Comparison of ENCODE assay signal across 9 cellular contexts in the genomic region with DNA sequence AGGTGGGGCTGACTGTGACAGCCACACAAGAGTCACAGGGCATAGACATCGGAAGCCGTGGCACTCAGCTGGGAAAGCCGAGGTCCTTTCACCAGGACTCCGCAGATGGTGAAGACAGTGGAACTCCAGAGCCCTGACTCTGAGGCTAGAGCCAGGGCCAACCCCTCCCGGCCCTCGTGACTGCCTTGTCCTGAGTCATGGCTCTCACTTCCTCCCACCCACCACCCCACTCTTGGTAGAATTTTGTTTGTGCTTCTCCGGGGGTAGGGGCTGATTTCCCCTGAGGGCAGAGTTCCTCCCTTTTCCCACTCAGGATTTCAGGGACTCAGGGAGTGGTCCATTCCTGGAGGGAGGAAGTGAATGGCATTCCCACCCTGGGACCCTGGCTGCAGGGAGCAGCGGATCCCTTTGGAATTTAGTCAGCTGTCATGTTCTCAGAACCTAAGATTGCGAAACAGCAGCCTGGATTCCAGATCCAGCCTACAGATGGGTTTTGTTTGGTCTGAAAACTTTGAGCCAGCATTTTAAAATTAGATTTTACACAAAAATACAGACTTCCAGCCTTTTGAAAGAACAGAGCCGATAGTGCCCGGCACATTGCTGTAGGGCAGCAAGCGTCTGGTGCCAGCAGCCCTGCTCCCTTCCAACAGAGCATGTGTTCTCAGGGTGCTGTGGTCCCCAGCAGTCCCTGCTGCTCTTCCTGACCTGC. TPM values are rescaled to one million over a fixed set of nuclear protein-coding genes. Genes with fewer than 3 reads are reported as not detected.
A peak's percentile ranks its signal among the peaks of the same experiment; 100 is the strongest.
DNase-seq lines count a peak whose midpoint lies in the region; ATAC-seq and TF ChIP-seq lines count a peak whose summit lies in the region.
"Had no signal": no experiment of that assay in that cellular context is flagged by ENCODE, and none has a peak within 500 bp of the region (broad histone marks: within the 10 kb centered on the region; RNA-seq: fewer than 3 reads in every experiment).

No MANE protein-coding gene starts in this region.

- WGBS in GM23248 (ENCODE audit: low coverage in 1 of 2, low lambda C conversion rate in 2 of 2, missing lambda C conversion rate in 2 of 2), 2 experiments: 4 to 5% methylated on average over 12 of the region's 12 CpGs
- WGBS in heart left ventricle, 4 donors: 26 to 63% (median 53%) methylated on average over 12 of the region's 12 CpGs

- H3K9me2 ChIP-seq in GM23248 (ENCODE audit: insufficient read depth): no peaks in the 10 kb centered on the region

- H3F3A ChIP-seq in GM23248 (ENCODE audit: insufficient read depth): peaks cover 14% of the 10 kb centered on the region; the same call in 1 of the 2 replicates

- peaks cover 15% of the 10 kb centered on the region for H3K4me1 Mint-ChIP-seq in activated T-helper 2 cell treated with anti-CD3 and anti-CD28 coated beads, Interferon-gamma antibody, Interleukin-2, Interleukin-4, amounts not matched to agents 10 μg/mL and 5 μg/mL and 100 μg/mL, durations not matched to agents 14 hours and 24 hours and 36 hours (ENCODE audit: low read depth)
- H3K4me1 Mint-ChIP-seq: IgD-negative memory B cell had no signal

- H3K4me2 ChIP-seq in GM23248 (ENCODE audit: unreplicated experiment): peak overlapping the region; percentile 85

- no peak for TF ChIP-seq CTCF in heart left ventricle (IDR thresholded peaks at IDR 0.05)

- H3K9me3 ChIP-seq in GM23248 (ENCODE audit: low read depth): no peaks in the 10 kb centered on the region
- H3K9me3 ChIP-seq in heart left ventricle: no peaks in the 10 kb centered on the region

- no peaks in the 10 kb centered on the region for H3K27me3 Mint-ChIP-seq in activated T-helper 2 cell treated with anti-CD3 and anti-CD28 coated beads, Interferon-gamma antibody, Interleukin-2, Interleukin-4, amounts not matched to agents 10 μg/mL and 5 μg/mL and 100 μg/mL, durations not matched to agents 14 hours and 24 hours and 36 hours (ENCODE audit: low read depth)
- H3K27me3 Mint-ChIP-seq: IgD-negative memory B cell had no signal

- H3K36me3 ChIP-seq in GM23248 (ENCODE audit: low read depth) (no peaks in the 10 kb centered on the region), heart left ventricle (peaks cover 0 to 95% (median 84%) of the 10 kb centered on the region in 9 donors)

- peak overlapping the region; percentile 56 for H3K4me3 ChIP-seq in GM23248
- peak overlapping the region in 4 of 12 donors; percentile 2 to 22 (median 6) for H3K4me3 ChIP-seq in heart left ventricle

- H3K27ac ChIP-seq in GM23248: peak overlapping the region; percentile 72
- peak overlapping the region; percentile 69 to 94 (median 85) for H3K27ac ChIP-seq in heart left ventricle

- H4K20me1 ChIP-seq in GM23248 (ENCODE audit: insufficient read depth): no peaks in the 10 kb centered on the region

- peaks cover 27% of the 10 kb centered on the region for H3K36me3 Mint-ChIP-seq in activated T-helper 2 cell treated with anti-CD3 and anti-CD28 coated beads, Interferon-gamma antibody, Interleukin-2, Interleukin-4, amounts not matched to agents 10 μg/mL and 5 μg/mL and 100 μg/mL, durations not matched to agents 14 hours and 24 hours and 36 hours (ENCODE audit: low read depth)

- peak; percentile 74 to 92 (median 89) for ATAC-seq in heart left ventricle
- ATAC-seq in sciatic nerve: peak; percentile 96
- ATAC-seq in GM21423 (IDR thresholded peaks at IDR 0.05; ENCODE audit: unreplicated experiment): no peak

- TF ChIP-seq POLR2A in heart left ventricle (IDR thresholded peaks at IDR 0.05): peak in 1 of 2 donors; percentile 22

- H3K79me2 ChIP-seq in GM23248 (ENCODE audit: insufficient read depth): no peaks in the 10 kb centered on the region

- peak overlapping the region; percentile 36 for H3K27ac Mint-ChIP-seq in activated T-helper 2 cell treated with anti-CD3 and anti-CD28 coated beads, Interferon-gamma antibody, Interleukin-2, Interleukin-4, amounts not matched to agents 10 μg/mL and 5 μg/mL and 100 μg/mL, durations not matched to agents 14 hours and 24 hours and 36 hours
- H3K27ac Mint-ChIP-seq: IgD-negative memory B cell had no signal

- intact Hi-C loops in activated T-helper 2 cell treated with anti-CD3 and anti-CD28 coated beads, Interferon-gamma antibody, Interleukin-2, Interleukin-4, amounts not matched to agents 10 μg/mL and 5 μg/mL and 100 μg/mL, durations not matched to agents 14 hours and 24 hours and 36 hours (cut with micrococcal nuclease): loop anchor here (1.0 kb wide), 1 partner anchor 10 kb away; no protein-coding TSS in a partner anchor
- intact Hi-C loops in heart left ventricle (cut with DNase I): loop anchor here in 3 of 10 donors (5.0 to 10.0 kb wide), 3 partner anchors 47 to 75 kb away; a partner anchor contains a TSS
- intact Hi-C loops in sciatic nerve (cut with DNase I): no loop called here

- H3K4me3 Mint-ChIP-seq in activated T-helper 2 cell treated with anti-CD3 and anti-CD28 coated beads, Interferon-gamma antibody, Interleukin-2, Interleukin-4, amounts not matched to agents 10 μg/mL and 5 μg/mL and 100 μg/mL, durations not matched to agents 14 hours and 24 hours and 36 hours (ENCODE audit: low read depth): no peak overlapping the region
- H3K4me3 Mint-ChIP-seq: IgD-negative memory B cell had no signal

- no peaks in the 10 kb centered on the region for H3K27me3 ChIP-seq in GM23248 (replicated peaks; ENCODE audit: insufficient read depth)
- H3K27me3 ChIP-seq in heart left ventricle: no peaks in the 10 kb centered on the region

- in situ Hi-C loops in GM23248 (cut with MboI): no loop called here

- H3K9me3 Mint-ChIP-seq in activated T-helper 2 cell treated with anti-CD3 and anti-CD28 coated beads, Interferon-gamma antibody, Interleukin-2, Interleukin-4, amounts not matched to agents 10 μg/mL and 5 μg/mL and 100 μg/mL, durations not matched to agents 14 hours and 24 hours and 36 hours: no peaks in the 10 kb centered on the region
- H3K9me3 Mint-ChIP-seq: IgD-negative memory B cell had no signal

- peaks cover 16% of the 10 kb centered on the region for H3K4me1 ChIP-seq in GM23248 (ENCODE audit: insufficient read depth)
- peaks cover 6 to 52% (median 30%) of the 10 kb centered on the region in 12 donors for H3K4me1 ChIP-seq in heart left ventricle

- DNase-seq in GM23248: peak; percentile 91
- no peak for DNase-seq in activated T-helper 2 cell treated with anti-CD3 and anti-CD28 coated beads, Interferon-gamma antibody, Interleukin-2, Interleukin-4, amounts not matched to agents 10 μg/mL and 5 μg/mL and 100 μg/mL, durations not matched to agents 14 hours and 24 hours and 36 hours (ENCODE audit: low spot score)
- DNase-seq in heart left ventricle: peak; percentile 79 to 92 (median 86)
- DNase-seq in sciatic nerve (ENCODE audit: low spot score): peak; percentile 86
- DNase-seq in DMS153 treated with DMSO at 0.1 percent for 48 hours (lab: John Stamatoyannopoulos, UW; ENCODE audit: unreplicated experiment): no peak
- DNase-seq in NCI-H1436 treated with DMSO at 0.1 percent for 48 hours (lab: John Stamatoyannopoulos, UW): no peak
- DNase-seq in NCI-H82 treated with DMSO at 0.1 percent for 48 hours (lab: John Stamatoyannopoulos, UW; ENCODE audit: unreplicated experiment): no peak

- peak overlapping the region; percentile 62 for H3K9ac ChIP-seq in GM23248

- H2AFZ ChIP-seq in GM23248: peak overlapping the region; percentile 78

RNA-seq across cellular contexts. Expression of a gene that starts 50.7 kb away (rescaled TPM):
- 9.0 and 11.6 TPM in 2 replicates for total RNA-seq in GM23248 (2014; rRNA removed; shearing (Covaris generic))
- polyA plus RNA-seq in GM23248 (2016; fragmentation: Nextera tagmentation; extraction: Ambion mirVana) (15.9 and 17.6 TPM in 2 replicates), heart left ventricle (10 to 100 TPM; 22.6 to 75.1 TPM)
- 44.9 and 47.5 TPM in 2 replicates for total RNA-seq in activated T-helper 2 cell treated with anti-CD3 and anti-CD28 coated beads, Interferon-gamma antibody, Interleukin-2, Interleukin-4, amounts not matched to agents 10 μg/mL and 5 μg/mL and 100 μg/mL, durations not matched to agents 14 hours and 24 hours and 36 hours
- total RNA-seq in heart left ventricle (100 to 1,000 TPM in 4 of 9 donors, 10 to 100 TPM in 5; 52.1 to 136 (median 92.0) TPM), sciatic nerve (90.6 TPM)

Comparison
In these comparisons a context has a peak if more than half of its experiments do, and no peak if none do; other contexts are left out.
1. DNase-seq: peak in GM23248 (single experiment), heart left ventricle (5 of 5) and sciatic nerve (single experiment); none in activated T-helper 2 cell treated with anti-CD3 and anti-CD28 coated beads, Interferon-gamma antibody, Interleukin-2, Interleukin-4, amounts not matched to agents 10 μg/mL and 5 μg/mL and 100 μg/mL, durations not matched to agents 14 hours and 24 hours and 36 hours (single experiment), DMS153 treated with DMSO at 0.1 percent for 48 hours (single experiment), NCI-H1436 treated with DMSO at 0.1 percent for 48 hours (single experiment) and NCI-H82 treated with DMSO at 0.1 percent for 48 hours (single experiment).